ENCODE assay signal across 9 cellular contexts in the genomic region with DNA sequence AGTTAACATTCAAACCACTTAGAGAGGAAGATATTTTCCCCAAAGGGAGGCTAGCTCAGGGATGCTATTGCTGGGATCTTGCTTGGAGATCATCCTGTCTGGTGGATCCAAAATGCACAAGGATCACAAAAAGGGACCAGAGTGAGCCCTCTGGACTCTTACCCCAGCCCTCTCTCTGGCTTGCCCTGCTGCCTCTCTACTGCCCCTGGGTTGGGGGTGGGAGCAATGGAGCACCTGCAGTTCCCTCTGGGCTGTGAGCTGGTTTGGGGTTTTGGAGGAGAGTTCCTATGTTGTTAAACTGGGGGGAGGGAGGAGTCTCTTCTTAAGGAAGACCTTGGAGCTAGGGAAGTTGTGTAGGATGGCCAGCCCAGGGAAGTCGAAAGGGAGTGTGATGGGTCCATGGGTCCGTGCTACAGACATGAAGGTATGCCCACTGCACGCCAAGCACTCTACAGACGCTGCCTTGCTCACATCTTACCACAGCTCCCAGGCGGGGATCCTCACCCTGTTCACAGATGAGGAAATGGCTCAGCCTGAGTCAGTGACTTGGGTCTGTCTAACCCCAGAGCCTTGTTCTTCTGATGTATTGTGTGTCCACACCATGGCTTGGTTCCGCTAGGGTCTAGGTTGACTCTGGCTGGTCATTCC. TPM values are rescaled to one million over a fixed set of nuclear protein-coding genes. Genes with fewer than 3 reads are reported as not detected.
A peak's percentile ranks its signal among the peaks of the same experiment; 100 is the strongest.
DNase-seq lines count a peak whose midpoint lies in the region; ATAC-seq and TF ChIP-seq lines count a peak whose summit lies in the region.
"Had no signal": no experiment of that assay in that cellular context is flagged by ENCODE, and none has a peak within 500 bp of the region (broad histone marks: within the 10 kb centered on the region; RNA-seq: fewer than 3 reads in every experiment).

No MANE protein-coding gene starts in this region.

- H3K27ac ChIP-seq in BLaER1 (0 out of 2 replicates have a peak overlapping the region, but pooled peaks have one; percentile 1), coronary artery (peak overlapping the region; percentile 90 to 99), spleen (peak overlapping the region; percentile 6 to 98 (median 96)), neural progenitor cell (no peak overlapping the region)

- intact Hi-C loops in spleen (cut with DNase I; ENCODE audit: low total_unique reads): loop anchor here (10.0 kb wide), 1 partner anchor 100 kb away; no protein-coding TSS in a partner anchor

- H3K4me1 Mint-ChIP-seq in neural progenitor cell: peaks cover 25% of the 10 kb centered on the region

- WGBS in spleen, 5 donors: 64 to 79% (median 71%) methylated on average over 6 of the region's 6 CpGs

- H3K27me3 ChIP-seq in BLaER1 (peaks cover 8% of the 10 kb centered on the region; the same call in 1 of the 2 replicates), spleen (replicated peaks in 1 of 7) (peaks cover 0 to 29% (median 0%) of the 10 kb centered on the region in 7 donors), neural progenitor cell (peaks cover 42% of the 10 kb centered on the region)

- TF ChIP-seq CTCF in coronary artery (IDR thresholded peaks at IDR 0.05) (no peak), spleen (IDR thresholded peaks at IDR 0.05 in 8 of 11, conservative IDR thresholded peaks at IDR 0.05 in 3 of 11) (no peak), neural progenitor cell (IDR thresholded peaks at IDR 0.05) (no peak)

- H3K27ac Mint-ChIP-seq in neural progenitor cell: no peak overlapping the region

- no peak for ATAC-seq in GM19023 (IDR thresholded peaks at IDR 0.05; ENCODE audit: unreplicated experiment)

- H3K4me1 ChIP-seq in BLaER1: peaks cover 54% of the 10 kb centered on the region
- peaks cover 58 to 98% (median 83%) of the 10 kb centered on the region in 6 donors for H3K4me1 ChIP-seq in spleen
- peaks cover 22% of the 10 kb centered on the region for H3K4me1 ChIP-seq in neural progenitor cell

- H3K36me3 ChIP-seq in BLaER1 (peaks cover 60% of the 10 kb centered on the region), spleen (peaks cover 0 to 59% (median 40%) of the 10 kb centered on the region in 6 donors), neural progenitor cell (no peaks in the 10 kb centered on the region)

- peak; percentile 59 for DNase-seq in activated CD4-positive, alpha-beta T cell treated with anti-CD3 and anti-CD28 coated beads, Interleukin-2, amount 50 U/mL, for 1 hour
- peak; percentile 69 for DNase-seq in coronary artery (ENCODE audit: low spot score)
- DNase-seq in spleen: peak; percentile 62
- no peak for DNase-seq in neural progenitor cell (ENCODE audit: low spot score)
- no peak for DNase-seq in cortex of kidney (lab: John Stamatoyannopoulos, UW)
- DNase-seq in NCI-H226: no peak
- DNase-seq: glutamatergic neuron had no signal

- H3K36me3 Mint-ChIP-seq in neural progenitor cell: peaks cover 16% of the 10 kb centered on the region

- H3K9me3 Mint-ChIP-seq in neural progenitor cell: no peaks in the 10 kb centered on the region

- H4K20me1 ChIP-seq in BLaER1 (peaks cover 62% of the 10 kb centered on the region), neural progenitor cell (ENCODE audit: low read depth) (peaks cover 2% of the 10 kb centered on the region)

- peaks cover 29% of the 10 kb centered on the region for H3F3A ChIP-seq in neural progenitor cell (ENCODE audit: low read depth)

- no peaks in the 10 kb centered on the region for H3K79me2 ChIP-seq in neural progenitor cell (ENCODE audit: low read depth)

- no peak overlapping the region for H2AFZ ChIP-seq in neural progenitor cell (replicated peaks)

- H3K4me3 ChIP-seq in BLaER1 (no peak overlapping the region), coronary artery (peak overlapping the region; percentile 98), spleen (peak overlapping the region in 6 of 8 donors; percentile 73 to 85 (median 78)), neural progenitor cell (no peak overlapping the region)

- peaks cover 22% of the 10 kb centered on the region for H3K27me3 Mint-ChIP-seq in neural progenitor cell (ENCODE audit: insufficient read depth, low read depth)

- H3K4me3 Mint-ChIP-seq in neural progenitor cell: no peak overlapping the region

- H3K4me2 ChIP-seq in BLaER1: 0 out of 2 replicates have a peak overlapping the region, but pooled peaks have one; percentile 100
- H3K4me2 ChIP-seq in neural progenitor cell: no peak overlapping the region

- no peak for TF ChIP-seq POLR2A in spleen (IDR thresholded peaks at IDR 0.05)

- H3K9ac ChIP-seq in BLaER1: no peak overlapping the region
- no peak overlapping the region for H3K9ac ChIP-seq in neural progenitor cell

- 0 out of 2 replicates have a peak, but pooled peaks cover 7% of the 10 kb centered on the region for H3K9me3 ChIP-seq in BLaER1
- no peaks in the 10 kb centered on the region for H3K9me3 ChIP-seq in spleen
- H3K9me3 ChIP-seq in neural progenitor cell (ENCODE audit: low read depth): no peaks in the 10 kb centered on the region

RNA-seq across cellular contexts. Expression of gene LBH, which starts 3.8 kb away (rescaled TPM):
- total RNA-seq in spleen: 100 to 1,000 TPM in 6 of 7 donors, 10 to 100 TPM in 1; 86.2 to 178 (median 123) TPM
- 10 to 100 TPM; 48.7 to 94.2 (median 73.9) TPM for polyA plus RNA-seq in spleen
- total RNA-seq in neural progenitor cell (ENCODE audit: low replicate concordance): 4.2 and 11.0 TPM in 2 replicates

Comparison
In these comparisons a context has a peak if more than half of its experiments do, and no peak if none do; other contexts are left out.
1. H3K4me3 ChIP-seq: peak in coronary artery (single experiment) and spleen (6 of 8); none in BLaER1 (single experiment) and neural progenitor cell (single experiment).
2. DNase-seq: peak in activated CD4-positive, alpha-beta T cell treated with anti-CD3 and anti-CD28 coated beads, Interleukin-2, amount 50 U/mL, for 1 hour (single experiment), coronary artery (single experiment) and spleen (single experiment); none in neural progenitor cell (single experiment), cortex of kidney (single experiment) and NCI-H226 (single experiment).